Comparison of ENCODE assay signal across 14 cellular contexts in genomic region chr12:67578976-67579661, GRCh38.
A peak's percentile ranks its signal among the peaks of the same experiment; 100 is the strongest.
DNase-seq lines count a peak whose midpoint lies in the region; ATAC-seq and TF ChIP-seq lines count a peak whose summit lies in the region.
"Had no signal": no experiment of that assay in that cellular context is flagged by ENCODE, and none has a peak within 500 bp of the region (broad histone marks: within the 10 kb centered on the region; RNA-seq: fewer than 3 reads in every experiment).

No MANE protein-coding gene starts in this region.

- no peaks in the 10 kb centered on the region for H3K27me3 ChIP-seq in effector memory CD4-positive, alpha-beta T cell (replicated peaks; ENCODE audit: control insufficient read depth, insufficient read depth, low read length, poor library complexity, severe bottlenecking)
- no peaks in the 10 kb centered on the region for H3K27me3 ChIP-seq in ovary

- no peak for TF ChIP-seq CTCF in ovary (IDR thresholded peaks at IDR 0.05)

- peaks cover 14% of the 10 kb centered on the region for H3K27me3 Mint-ChIP-seq in activated T-cell treated with anti-CD3 and anti-CD28 coated beads, Interleukin-2, amount 50 U/mL, for 72 hours (ENCODE audit: low read depth)

- peaks cover 20% of the 10 kb centered on the region for H3K4me1 ChIP-seq in effector memory CD4-positive, alpha-beta T cell (ENCODE audit: control insufficient read depth, insufficient read depth, low read length, poor library complexity, severe bottlenecking)
- H3K4me1 ChIP-seq in ovary (ENCODE audit: insufficient read depth), result no peaks in the 10 kb centered on the region

- H3K36me3 Mint-ChIP-seq in activated T-cell treated with anti-CD3 and anti-CD28 coated beads, Interleukin-2, amount 50 U/mL, for 72 hours (ENCODE audit: insufficient read depth in 2 of 2), result no peaks in the 10 kb centered on the region
- H3K36me3 Mint-ChIP-seq in stimulated activated effector memory CD8-positive, alpha-beta T cell treated with anti-CD3 and anti-CD28 coated beads, Interleukin-12 subunit alpha, Interleukin-12 subunit beta, amount 100 ng/mL, for 72 hours, result no peaks in the 10 kb centered on the region

- peak overlapping the region; percentile 54 to 56 for H3K4me3 Mint-ChIP-seq in activated T-cell treated with anti-CD3 and anti-CD28 coated beads, Interleukin-2, amount 50 U/mL, for 72 hours
- H3K4me3 Mint-ChIP-seq in stimulated activated effector memory CD8-positive, alpha-beta T cell treated with anti-CD3 and anti-CD28 coated beads, Interleukin-12 subunit alpha, Interleukin-12 subunit beta, amount 100 ng/mL, for 72 hours, result peak overlapping the region; percentile 13

- DNase-seq in activated T-cell treated with anti-CD3 and anti-CD28 coated beads, Interleukin-2, amount 50 U/mL, for 72 hours, result no peak
- no peak for DNase-seq in activated T-cell treated with anti-CD3 and anti-CD28 coated beads, Interleukin-2, amount 50 U/mL, for 1 hour
- DNase-seq in RPMI7951 (ENCODE audit: low read depth), result peak; percentile 34
- no peak for DNase-seq in effector memory CD4-positive, alpha-beta T cell
- no peak for DNase-seq in stimulated activated effector memory CD8-positive, alpha-beta T cell treated with anti-CD3 and anti-CD28 coated beads, Interleukin-12 subunit alpha, Interleukin-12 subunit beta, amount 100 ng/mL, for 72 hours (ENCODE audit: low spot score in 2 of 2)
- DNase-seq in AG08396 (ENCODE audit: low spot score), result no peak
- DNase-seq in ovary, result no peak
- DNase-seq: amygdala; effector CD8-positive, alpha-beta T cell; left ventricle myocardium inferior; NCI-H2107 had no signal

- H3K36me3 ChIP-seq in effector memory CD4-positive, alpha-beta T cell (ENCODE audit: control insufficient read depth, insufficient read depth, low read length), result no peaks in the 10 kb centered on the region
- no peaks in the 10 kb centered on the region for H3K36me3 ChIP-seq in ovary
- H3K36me3 ChIP-seq: left ventricle myocardium inferior had no signal

- TF ChIP-seq POLR2A in ovary (IDR thresholded peaks at IDR 0.05), result no peak

- ATAC-seq in activated T-cell treated with anti-CD3 and anti-CD28 coated beads, Interleukin-2, amount 50 U/mL, for 72 hours (replicated peaks in 1 of 2), result peak; percentile 61 to 75
- ATAC-seq in stimulated activated effector memory CD8-positive, alpha-beta T cell treated with anti-CD3 and anti-CD28 coated beads, Interleukin-12 subunit alpha, Interleukin-12 subunit beta, amount 100 ng/mL, for 72 hours, result peak; percentile 84
- ATAC-seq in HG02870 (IDR thresholded peaks at IDR 0.05; ENCODE audit: unreplicated experiment), result no peak
- ATAC-seq: HCT116 had no signal

- 72 to 78% (median 76%) methylated on average over 3 of the region's 3 CpGs for whole genome bisulfite sequencing in ovary, 3 donors

- H3K9me3 ChIP-seq in effector memory CD4-positive, alpha-beta T cell (ENCODE audit: control insufficient read depth, low read length), result no peaks in the 10 kb centered on the region
- H3K9me3 ChIP-seq in ovary, result no peaks in the 10 kb centered on the region
- H3K9me3 ChIP-seq: left ventricle myocardium inferior had no signal

- H3K4me1 Mint-ChIP-seq in activated T-cell treated with anti-CD3 and anti-CD28 coated beads, Interleukin-2, amount 50 U/mL, for 72 hours (ENCODE audit: low read depth), result peaks cover 20% of the 10 kb centered on the region
- peaks cover 46% of the 10 kb centered on the region for H3K4me1 Mint-ChIP-seq in stimulated activated effector memory CD8-positive, alpha-beta T cell treated with anti-CD3 and anti-CD28 coated beads, Interleukin-12 subunit alpha, Interleukin-12 subunit beta, amount 100 ng/mL, for 72 hours

- H3K9me3 Mint-ChIP-seq in activated T-cell treated with anti-CD3 and anti-CD28 coated beads, Interleukin-2, amount 50 U/mL, for 72 hours, result peaks cover 4 to 8% of the 10 kb centered on the region in 2 donors
- H3K9me3 Mint-ChIP-seq in stimulated activated effector memory CD8-positive, alpha-beta T cell treated with anti-CD3 and anti-CD28 coated beads, Interleukin-12 subunit alpha, Interleukin-12 subunit beta, amount 100 ng/mL, for 72 hours, result peaks cover 4% of the 10 kb centered on the region

- intact Hi-C loops in ovary (cut with DNase I), result no loop called here

- peak overlapping the region; percentile 24 for H3K4me3 ChIP-seq in effector memory CD4-positive, alpha-beta T cell (ENCODE audit: insufficient read depth, low read depth, low read length, poor library complexity, severe bottlenecking)
- no peak overlapping the region for H3K4me3 ChIP-seq in ovary
- H3K4me3 ChIP-seq: left ventricle myocardium inferior, SK-N-MC had no signal

- no peak for TF ChIP-seq EP300 in ovary (IDR thresholded peaks at IDR 0.05)

- H3K27ac Mint-ChIP-seq in activated T-cell treated with anti-CD3 and anti-CD28 coated beads, Interleukin-2, amount 50 U/mL, for 72 hours, result peak overlapping the region; percentile 59
- H3K27ac Mint-ChIP-seq in stimulated activated effector memory CD8-positive, alpha-beta T cell treated with anti-CD3 and anti-CD28 coated beads, Interleukin-12 subunit alpha, Interleukin-12 subunit beta, amount 100 ng/mL, for 72 hours, result no peak overlapping the region

- H3K27ac ChIP-seq in effector memory CD4-positive, alpha-beta T cell (ENCODE audit: insufficient read depth, low read length, poor library complexity, severe bottlenecking), result peak overlapping the region; percentile 33
- no peak overlapping the region for H3K27ac ChIP-seq in ovary
- H3K27ac ChIP-seq: left ventricle myocardium inferior, SK-N-MC had no signal
